In genomic region chr2:240566203-240567136, GRCh38 we compare ENCODE assay signal across 1 cellular context.
TF ChIP-seq lines count a peak whose summit lies in the region.

No MANE protein-coding gene starts in this region.

TF ChIP-seq in HepG2, 621 proteins besides CTCF, POLR2A, EP300 and RAD21 (continued from another document and continues in another):
- TF ChIP-seq ZNF496 (CRISPR knock-in tag; IDR thresholded peaks at IDR 0.05; ENCODE audit: insufficient replicate concordance) = no peak
- no peak for TF ChIP-seq GRHL1 (CRISPR knock-in tag; conservative IDR thresholded peaks at IDR 0.05)
- no peak for TF ChIP-seq ZNF281 (CRISPR knock-in tag; IDR thresholded peaks at IDR 0.05; ENCODE audit: borderline replicate concordance)
- no peak for TF ChIP-seq ZNF652 (CRISPR knock-in tag; IDR thresholded peaks at IDR 0.05; ENCODE audit: borderline replicate concordance, low read depth)
- peak; percentile 69; the same call in 1 of the 2 replicates for TF ChIP-seq FOXC1 (CRISPR knock-in tag; IDR thresholded peaks at IDR 0.05; ENCODE audit: borderline replicate concordance)
- TF ChIP-seq ZNF530 (CRISPR knock-in tag; IDR thresholded peaks at IDR 0.05; ENCODE audit: low read depth) = no peak
- no peak for TF ChIP-seq ZFP36 (IDR thresholded peaks at IDR 0.05; ENCODE audit: borderline replicate concordance, low read depth, low read length, partially characterized antibody)
- TF ChIP-seq ZBTB4 (CRISPR knock-in tag; IDR thresholded peaks at IDR 0.05; ENCODE audit: borderline replicate concordance) = no peak
- TF ChIP-seq ZNF616 (CRISPR knock-in tag; IDR thresholded peaks at IDR 0.05; ENCODE audit: low read depth) = no peak
- no peak for TF ChIP-seq KAT2B (IDR thresholded peaks at IDR 0.05; ENCODE audit: borderline replicate concordance, low read depth, low read length)
- TF ChIP-seq ZNF800 (CRISPR knock-in tag; IDR thresholded peaks at IDR 0.05) = 0 out of 2 replicates have a peak, but pooled peaks have one; percentile 57
- TF ChIP-seq AGO1 (IDR thresholded peaks at IDR 0.05; ENCODE audit: low read depth, low read length, poor library complexity, severe bottlenecking) = no peak
- no peak for TF ChIP-seq NFRKB (IDR thresholded peaks at IDR 0.05)
- TF ChIP-seq ZBTB43 (CRISPR knock-in tag; conservative IDR thresholded peaks at IDR 0.05) = no peak
- TF ChIP-seq ZNF564 (CRISPR knock-in tag; IDR thresholded peaks at IDR 0.05) = peak; percentile 29; the same call in 1 of the 2 replicates
- TF ChIP-seq ZBTB49 (CRISPR knock-in tag; IDR thresholded peaks at IDR 0.05; ENCODE audit: borderline replicate concordance) = no peak
- no peak for TF ChIP-seq CENPBD1 (CRISPR knock-in tag; IDR thresholded peaks at IDR 0.05; ENCODE audit: borderline replicate concordance, low read depth)
- no peak for TF ChIP-seq ZSCAN30 (CRISPR knock-in tag; IDR thresholded peaks at IDR 0.05)
- no peak; the same call in 1 of the 2 replicates for TF ChIP-seq ZBTB7A (CRISPR knock-in tag; IDR thresholded peaks at IDR 0.05)
- TF ChIP-seq SKI (IDR thresholded peaks at IDR 0.05; ENCODE audit: partially characterized antibody) = no peak
- TF ChIP-seq ZNF451 (CRISPR knock-in tag; IDR thresholded peaks at IDR 0.05) = no peak; the same call in 1 of the 2 replicates
- TF ChIP-seq ZNF879 (CRISPR knock-in tag; IDR thresholded peaks at IDR 0.05) = peak; percentile 87
- no peak for TF ChIP-seq SIN3B (IDR thresholded peaks at IDR 0.05; ENCODE audit: low read length)
- peak; percentile 27; the same call in 1 of the 2 replicates for TF ChIP-seq ZBTB14 (CRISPR knock-in tag; IDR thresholded peaks at IDR 0.05)
- TF ChIP-seq GMEB2 (CRISPR knock-in tag; IDR thresholded peaks at IDR 0.05; ENCODE audit: low read depth) = 0 out of 2 replicates have a peak, but pooled peaks have one; percentile 18
- no peak for TF ChIP-seq ATF3 (CRISPR knock-in tag; IDR thresholded peaks at IDR 0.05)
- no peak for TF ChIP-seq TIGD3 (CRISPR knock-in tag; IDR thresholded peaks at IDR 0.05; ENCODE audit: borderline replicate concordance)
- no peak for TF ChIP-seq RBAK (CRISPR knock-in tag; IDR thresholded peaks at IDR 0.05)
- peak; percentile 16; the same call in 1 of the 2 replicates for TF ChIP-seq ZNF563 (CRISPR knock-in tag; IDR thresholded peaks at IDR 0.05)
- TF ChIP-seq ZBTB1 (CRISPR knock-in tag; IDR thresholded peaks at IDR 0.05; ENCODE audit: borderline replicate concordance) = 0 out of 2 replicates have a peak, but pooled peaks have one; percentile 28
- no peak for TF ChIP-seq ZNF891 (CRISPR knock-in tag; IDR thresholded peaks at IDR 0.05)
- 0 out of 2 replicates have a peak, but pooled peaks have one; percentile 0 for TF ChIP-seq GFI1 (CRISPR knock-in tag; IDR thresholded peaks at IDR 0.05; ENCODE audit: borderline replicate concordance)
- no peak for TF ChIP-seq ZNF737 (CRISPR knock-in tag; IDR thresholded peaks at IDR 0.05; ENCODE audit: borderline replicate concordance)
- peak; percentile 6 for TF ChIP-seq NR2C2 (CRISPR knock-in tag; IDR thresholded peaks at IDR 0.05; ENCODE audit: borderline replicate concordance)
- TF ChIP-seq ZNF10 (CRISPR knock-in tag; IDR thresholded peaks at IDR 0.05; ENCODE audit: borderline replicate concordance, low read depth) = no peak
- no peak for TF ChIP-seq ZNF276 (CRISPR knock-in tag; IDR thresholded peaks at IDR 0.05; ENCODE audit: low read depth)
- TF ChIP-seq GPN1 (CRISPR knock-in tag; IDR thresholded peaks at IDR 0.05; ENCODE audit: borderline replicate concordance) = 0 out of 2 replicates have a peak, but pooled peaks have one; percentile 58
